27 cellular contexts compared by ENCODE assay signal in genomic region chr22:46134111-46134705, GRCh38. TPM values are rescaled to one million over a fixed set of nuclear protein-coding genes. Genes with fewer than 3 reads are reported as not detected.
A peak's percentile ranks its signal among the peaks of the same experiment; 100 is the strongest.
DNase-seq lines count a peak whose midpoint lies in the region; ATAC-seq and TF ChIP-seq lines count a peak whose summit lies in the region.
"Had no signal": no experiment of that assay in that cellular context is flagged by ENCODE, and none has a peak within 500 bp of the region (broad histone marks: within the 10 kb centered on the region; RNA-seq: fewer than 3 reads in every experiment).

No MANE protein-coding gene starts in this region.

- no peaks in the 10 kb centered on the region for H3K79me1 ChIP-seq in IMR-90 (ENCODE audit: low read depth in 1 of 2, low read length in 2 of 2)

- H4K91ac ChIP-seq in IMR-90 (ENCODE audit: insufficient read depth, low read depth, low read length) = no peak overlapping the region

- H3K56ac ChIP-seq in IMR-90 (ENCODE audit: extremely low read depth, insufficient read depth, low read length) = no peak overlapping the region

- no peak overlapping the region for H3K4me2 ChIP-seq in IMR-90 (ENCODE audit: low read depth, low read length)
- H3K4me2 ChIP-seq: PC-9 had no signal

- no peak overlapping the region for H2AK5ac ChIP-seq in IMR-90 (ENCODE audit: low read depth, low read length)

- no peaks in the 10 kb centered on the region for H3K27me3 Mint-ChIP-seq in activated CD8-positive, alpha-beta memory T cell treated with anti-CD3 and anti-CD28 coated beads, Interleukin-2, amount 10 ng/mL, durations not matched to agents 7 days and 5 days
- H3K27me3 Mint-ChIP-seq: B cell; CD8-positive, alpha-beta memory T cell had no signal

- CTCF ChIA-PET in IMR-90 (lab: Yijun Ruan, JAX) = no interaction called here
- CTCF ChIA-PET in activated CD8-positive, alpha-beta memory T cell treated with anti-CD3 and anti-CD28 coated beads, Interleukin-2, amount 10 ng/mL, durations not matched to agents 7 days and 5 days (lab: Charles Lee) = interaction anchor here (0.6 to 2.5 kb wide), 3 partner anchors 18 to 128 kb away, joined by 3 to 6 read pairs (median 3); no protein-coding TSS in a partner anchor

- H3K9me1 ChIP-seq in IMR-90 (ENCODE audit: insufficient read depth, low read length) = peaks cover 4% of the 10 kb centered on the region; the same call in 1 of the 2 replicates

- 88 to 91% methylated on average over 15 of the region's 15 CpGs for WGBS in heart right ventricle, 2 donors
- 90% methylated on average over 8 of the region's 15 CpGs; no CpG with 5 or more reads in 1 of the 2 experiments for WGBS in IMR-90 (ENCODE audit: extremely low coverage in 2 of 2, insufficient read length in 1 of 2), 2 experiments

- H3K27ac ChIP-seq in heart right ventricle = no peak overlapping the region
- no peak overlapping the region for H3K27ac ChIP-seq in IMR-90 (ENCODE audit: insufficient read depth, low read length)
- H3K27ac ChIP-seq: 22Rv1, C4-2B, PC-9 had no signal

- no peak overlapping the region for H3K14ac ChIP-seq in IMR-90 (replicated peaks; ENCODE audit: low read depth, low read length)

- no peak overlapping the region for H3K9ac ChIP-seq in IMR-90 (ENCODE audit: low read depth, low read length)

- peak; percentile 60 for DNase-seq in Right ventricle myocardium inferior (ENCODE audit: missing footprints)
- no peak for DNase-seq in heart right ventricle
- DNase-seq in IMR-90 = no peak
- no peak for DNase-seq in epithelial cell of proximal tubule (ENCODE audit: low read depth)
- DNase-seq in retinal pigment epithelial cell (ENCODE audit: low read depth) = no peak
- DNase-seq in stimulated activated CD4-positive, alpha-beta T cell treated with anti-CD3 and anti-CD28 coated beads, Interleukin-12 subunit alpha, Interleukin-12 subunit beta, amount 100 ng/mL, for 4 hours = no peak
- no peak for DNase-seq in activated CD8-positive, alpha-beta memory T cell treated with anti-CD3 and anti-CD28 coated beads, Interleukin-2, amount 10 ng/mL, durations not matched to agents 7 days and 5 days
- DNase-seq: DMS 273 treated with DMSO at 0.1 percent for 48 hours; DMS79; EL; GDM1; H7; KBM-7; MG63; NCI-H2029; NCI-H446 treated with DMSO at 0.1 percent for 48 hours; NCI-H526; NCI-H82; NK-92 treated with Interleukin-12 subunit alpha and Interleukin-12 subunit beta, amount 100 ng/mL, for 24 hours; PC-9; SHP77 had no signal

- no peak overlapping the region for H4K5ac ChIP-seq in IMR-90 (ENCODE audit: low read depth, low read length)

- H3K4me1 ChIP-seq in heart right ventricle (peaks cover 0 to 19% (median 10%) of the 10 kb centered on the region in 9 donors), IMR-90 (ENCODE audit: control insufficient read depth, insufficient read depth, low read length) (no peaks in the 10 kb centered on the region)

- H3K4me3 Mint-ChIP-seq in activated CD8-positive, alpha-beta memory T cell treated with anti-CD3 and anti-CD28 coated beads, Interleukin-2, amount 10 ng/mL, durations not matched to agents 7 days and 5 days = no peak overlapping the region
- H3K4me3 Mint-ChIP-seq: B cell; CD8-positive, alpha-beta memory T cell had no signal

- H2BK5ac ChIP-seq in IMR-90 (ENCODE audit: low read depth, low read length, poor library complexity, severe bottlenecking) = no peak overlapping the region

- BruUV-seq in IMR-90 (replicated peaks; lab: Mats Ljungman, UMichigan) = no TSS peak

- no peak overlapping the region for H2BK15ac ChIP-seq in IMR-90 (ENCODE audit: low read depth, low read length)

- H4K20me1 ChIP-seq in IMR-90 (ENCODE audit: insufficient read depth, low read length) = no peaks in the 10 kb centered on the region

- H3K23ac ChIP-seq in IMR-90 (ENCODE audit: low read depth, low read length) = no peak overlapping the region

- H3K36me3 ChIP-seq in heart right ventricle (no peaks in the 10 kb centered on the region), IMR-90 (ENCODE audit: control insufficient read depth, insufficient read depth, low read length) (no peaks in the 10 kb centered on the region)
- H3K36me3 ChIP-seq: MG63 had no signal

- H3K9me3 Mint-ChIP-seq in activated CD8-positive, alpha-beta memory T cell treated with anti-CD3 and anti-CD28 coated beads, Interleukin-2, amount 10 ng/mL, durations not matched to agents 7 days and 5 days (ENCODE audit: low read depth) = no peaks in the 10 kb centered on the region
- H3K9me3 Mint-ChIP-seq: CD8-positive, alpha-beta memory T cell had no signal

- H3K27ac Mint-ChIP-seq in activated CD8-positive, alpha-beta memory T cell treated with anti-CD3 and anti-CD28 coated beads, Interleukin-2, amount 10 ng/mL, durations not matched to agents 7 days and 5 days = no peak overlapping the region
- H3K27ac Mint-ChIP-seq: B cell; CD8-positive, alpha-beta memory T cell had no signal

- peak overlapping the region; percentile 42 for H2AK9ac ChIP-seq in IMR-90 (replicated peaks; ENCODE audit: low read depth, low read length, poor library complexity)

- no peak overlapping the region for H2BK20ac ChIP-seq in IMR-90 (ENCODE audit: low read depth, low read length)

- no peak overlapping the region for H3K18ac ChIP-seq in IMR-90 (ENCODE audit: low read depth, low read length)

- TF ChIP-seq RAD21 in IMR-90 (IDR thresholded peaks at IDR 0.05; ENCODE audit: low read length) = no peak

- H3K27me3 ChIP-seq in heart right ventricle (no peaks in the 10 kb centered on the region), IMR-90 (ENCODE audit: control insufficient read depth, insufficient read depth, low read length) (no peaks in the 10 kb centered on the region; the same call in 1 of the 2 replicates)
- H3K27me3 ChIP-seq: MG63 had no signal

- peak in 2 of 9 donors; percentile 13 to 16 for TF ChIP-seq CTCF in heart right ventricle (IDR thresholded peaks at IDR 0.05)
- TF ChIP-seq CTCF in IMR-90 (conservative IDR thresholded peaks at IDR 0.05; ENCODE audit: low read depth, low read length) = no peak
- TF ChIP-seq CTCF in epithelial cell of proximal tubule (conservative IDR thresholded peaks at IDR 0.05; ENCODE audit: low read depth, low read length) = peak; percentile 10
- peak; percentile 10 for TF ChIP-seq CTCF in retinal pigment epithelial cell (conservative IDR thresholded peaks at IDR 0.05; ENCODE audit: low read depth, low read length)

- no peak overlapping the region for H2AFZ ChIP-seq in IMR-90 (replicated peaks; ENCODE audit: low read length, poor library complexity)
- H2AFZ ChIP-seq: PC-9 had no signal

- no peak overlapping the region for H2BK120ac ChIP-seq in IMR-90 (ENCODE audit: low read depth, low read length)

- H3K9me3 ChIP-seq in heart right ventricle (no peaks in the 10 kb centered on the region), IMR-90 (ENCODE audit: control insufficient read depth, insufficient read depth, low read length) (no peaks in the 10 kb centered on the region)
- H3K9me3 ChIP-seq: MG63 had no signal

- no peaks in the 10 kb centered on the region for H3K4me1 Mint-ChIP-seq in activated CD8-positive, alpha-beta memory T cell treated with anti-CD3 and anti-CD28 coated beads, Interleukin-2, amount 10 ng/mL, durations not matched to agents 7 days and 5 days
- H3K4me1 Mint-ChIP-seq: CD8-positive, alpha-beta memory T cell had no signal

- H4K8ac ChIP-seq in IMR-90 (ENCODE audit: low read depth in 2 of 2, low read length in 2 of 2) = no peak overlapping the region

- ATAC-seq in Right ventricle myocardium inferior (no peak), heart right ventricle (no peak), IMR-90 (ENCODE audit: low read depth) (no peak), GM18868 (IDR thresholded peaks at IDR 0.05; ENCODE audit: unreplicated experiment) (no peak)
- ATAC-seq in activated CD8-positive, alpha-beta memory T cell treated with anti-CD3 and anti-CD28 coated beads, Interleukin-2, amount 10 ng/mL, durations not matched to agents 7 days and 5 days = no peak
- ATAC-seq: GM12878 had no signal

- H3K4me3 ChIP-seq in heart right ventricle (no peak overlapping the region), IMR-90 (ENCODE audit: insufficient read depth, low read depth, low read length) (no peak overlapping the region), epithelial cell of proximal tubule (ENCODE audit: low read depth, low read length) (no peak overlapping the region), retinal pigment epithelial cell (ENCODE audit: low read length) (no peak overlapping the region)
- H3K4me3 ChIP-seq: GM12878, MG63, PC-9 had no signal

- intact Hi-C loops in Right ventricle myocardium inferior (cut with DNase I) (no loop called here), heart right ventricle (cut with DNase I) (no loop called here), IMR-90 (cut with micrococcal nuclease) (no loop called here)

- no peak for TF ChIP-seq POLR2A in IMR-90 (IDR thresholded peaks at IDR 0.05; ENCODE audit: low read depth, low read length)

- dilution Hi-C loops in IMR-90 (cut with HindIII; ENCODE audit: low sequenced_read_pairs, unreplicated experiment) = no loop called here

- no peaks in the 10 kb centered on the region for H3K36me3 Mint-ChIP-seq in activated CD8-positive, alpha-beta memory T cell treated with anti-CD3 and anti-CD28 coated beads, Interleukin-2, amount 10 ng/mL, durations not matched to agents 7 days and 5 days
- H3K36me3 Mint-ChIP-seq: CD8-positive, alpha-beta memory T cell had no signal

- no peak overlapping the region for H3K4ac ChIP-seq in IMR-90 (ENCODE audit: low read depth, low read length)

- POLR2A ChIA-PET in IMR-90 (lab: Charles Lee; ENCODE audit: unreplicated experiment) = no interaction called here

- in situ Hi-C loops in IMR-90 (cut with MboI; ENCODE audit: low sequenced_read_pairs) = loop anchor here (25.0 kb wide), 1 partner anchor 403 kb away; the partner anchor contains the start of gene CELSR1

TF ChIP-seq in IMR-90, 13 proteins besides CTCF, POLR2A, EP300 and RAD21 (continues in another document):
- TF ChIP-seq CHD1 (IDR thresholded peaks at IDR 0.05; ENCODE audit: low read depth, low read length) (no peak), CEBPB (IDR thresholded peaks at IDR 0.05; ENCODE audit: low read depth, low read length) (no peak)

RNA-seq across cellular contexts. Expression of gene PPARA, which starts 16.1 kb away (rescaled TPM):
- total RNA-seq in Right ventricle myocardium inferior = 70.5 TPM
- 10 to 100 TPM; 69.0 to 89.5 (median 81.1) TPM for total RNA-seq in heart right ventricle
- 10 to 100 TPM; 15.5 to 20.3 TPM for polyA plus RNA-seq in heart right ventricle
- 6.1 and 7.0 TPM in 2 replicates for total RNA-seq in IMR-90 (2012; rRNA removed)
- 3.1 and 3.3 TPM in 2 replicates for polyA plus RNA-seq in IMR-90 (2012; rRNA removed)
- polyA plus RNA-seq in IMR-90 (2012; cell fraction: cytosol; rRNA removed) = 3.2 and 3.3 TPM in 2 replicates
- 3.0 and 5.9 TPM in 2 replicates for polyA plus RNA-seq in IMR-90 (2012; cell fraction: nucleus; rRNA removed; ENCODE audit: low replicate concordance)
- 3.3 and 18.5 TPM in 2 replicates for total RNA-seq in epithelial cell of proximal tubule
- total RNA-seq in activated CD8-positive, alpha-beta memory T cell treated with anti-CD3 and anti-CD28 coated beads, Interleukin-2, amount 10 ng/mL, durations not matched to agents 7 days and 5 days = 10 to 100 TPM; 16.0 to 22.6 TPM
